In the genomic region with DNA sequence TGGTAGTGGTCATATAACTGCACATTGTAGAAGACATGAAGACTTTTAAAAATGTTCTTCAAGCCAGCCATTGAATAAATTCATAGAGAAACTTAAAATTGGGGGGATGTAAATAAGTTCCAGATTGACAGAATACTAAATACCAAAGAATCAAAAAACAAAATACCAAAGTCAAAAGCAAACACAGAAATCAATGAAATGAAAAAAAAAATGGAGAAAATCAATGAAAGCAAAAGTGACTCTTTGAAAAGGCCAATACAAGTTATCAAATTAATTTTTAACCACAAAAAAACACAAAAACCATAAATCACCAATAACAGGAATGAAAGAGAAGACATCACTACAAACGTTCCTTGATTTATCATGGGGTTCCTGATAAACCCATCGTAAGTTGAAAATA, we compare ENCODE assay signal across 37 cellular contexts.
"Had no signal": no experiment of that assay in that cellular context is flagged by ENCODE, and none has a peak within 500 bp of the region (broad histone marks: within the 10 kb centered on the region; RNA-seq: fewer than 3 reads in every experiment).

No MANE protein-coding gene starts in this region.

- H3K9me3 ChIP-seq: ascending aorta had no signal

- H3K4me3 ChIP-seq: ascending aorta, cardiac muscle cell had no signal

- H3K27ac Mint-ChIP-seq: activated B cell treated with CpG ODN at 0.5 μM for 24 hours; activated CD4-positive, alpha-beta memory T cell treated with anti-CD3 and anti-CD28 coated beads, Interleukin-2, amount 10 ng/mL, durations not matched to agents 7 days and 5 days; activated CD4-positive, alpha-beta T cell treated with anti-CD3 and anti-CD28 coated beads for 36 hours; activated CD4-positive, alpha-beta T cell treated with anti-CD3 and anti-CD28 coated beads, Interleukin-2, amount 10 ng/mL, durations not matched to agents 7 days and 5 days; activated CD8-positive, alpha-beta memory T cell treated with anti-CD3 and anti-CD28 coated beads, Interleukin-2, amount 10 ng/mL, durations not matched to agents 7 days and 5 days; activated CD8-positive, alpha-beta T cell treated with anti-CD3 and anti-CD28 coated beads, Interleukin-2, amount 10 ng/mL, durations not matched to agents 7 days and 5 days; activated naive CD4-positive, alpha-beta T cell treated with anti-CD3 and anti-CD28 coated beads, Interleukin-2, amount 10 ng/mL, durations not matched to agents 7 days and 5 days; activated naive CD4-positive, alpha-beta T cell treated with anti-CD3 and anti-CD28 coated beads, Interleukin-2, amount 50 U/mL, for 24 hours; activated naive CD8-positive, alpha-beta T cell; activated naive CD8-positive, alpha-beta T cell treated with anti-CD3 and anti-CD28 coated beads, Interleukin-2, amount 10 ng/mL, durations not matched to agents 7 days and 5 days; activated naive CD8-positive, alpha-beta T cell treated with anti-CD3 and anti-CD28 coated beads, Interleukin-2, amount 50 U/mL, for 24 hours; activated T-cell treated with anti-CD3 and anti-CD28 coated beads, Interleukin-2, amount 50 U/mL, for 24 hours; activated T-helper 2 cell treated with anti-CD3 and anti-CD28 coated beads, Interferon-gamma antibody, Interleukin-2, Interleukin-4, amounts not matched to agents 10 μg/mL and 5 μg/mL and 100 μg/mL, durations not matched to agents 14 hours and 24 hours and 36 hours; brain; T-helper 1 cell treated with Interleukin-12 subunit alpha and Interleukin-12 subunit beta and Interleukin-4 antibody, amounts not matched to agents 30 μg/mL and 1 μg/mL, for 36 hours; T-helper 2 cell treated with Interferon-gamma antibody and Interleukin-4, amounts not matched to agents 5 μg/mL and 100 μg/mL, for 36 hours had no signal

- H3K27me3 Mint-ChIP-seq: activated B cell treated with CpG ODN at 0.5 μM for 24 hours; activated CD4-positive, alpha-beta memory T cell treated with anti-CD3 and anti-CD28 coated beads, Interleukin-2, amount 10 ng/mL, durations not matched to agents 7 days and 5 days; activated CD4-positive, alpha-beta T cell treated with anti-CD3 and anti-CD28 coated beads for 36 hours; activated CD4-positive, alpha-beta T cell treated with anti-CD3 and anti-CD28 coated beads, Interleukin-2, amount 10 ng/mL, durations not matched to agents 7 days and 5 days; activated CD8-positive, alpha-beta memory T cell treated with anti-CD3 and anti-CD28 coated beads, Interleukin-2, amount 10 ng/mL, durations not matched to agents 7 days and 5 days; activated naive CD4-positive, alpha-beta T cell treated with anti-CD3 and anti-CD28 coated beads, Interleukin-2, amount 10 ng/mL, durations not matched to agents 7 days and 5 days; activated naive CD4-positive, alpha-beta T cell treated with anti-CD3 and anti-CD28 coated beads, Interleukin-2, amount 50 U/mL, for 24 hours; activated naive CD8-positive, alpha-beta T cell; activated naive CD8-positive, alpha-beta T cell treated with anti-CD3 and anti-CD28 coated beads, Interleukin-2, amount 10 ng/mL, durations not matched to agents 7 days and 5 days; activated naive CD8-positive, alpha-beta T cell treated with anti-CD3 and anti-CD28 coated beads, Interleukin-2, amount 50 U/mL, for 24 hours; activated T-cell treated with anti-CD3 and anti-CD28 coated beads, Interleukin-2, amount 50 U/mL, for 24 hours; brain; central memory CD8-positive, alpha-beta T cell had no signal

- H3K4me3 Mint-ChIP-seq: activated B cell treated with CpG ODN at 0.5 μM for 24 hours; activated CD4-positive, alpha-beta memory T cell treated with anti-CD3 and anti-CD28 coated beads, Interleukin-2, amount 10 ng/mL, durations not matched to agents 7 days and 5 days; activated CD4-positive, alpha-beta T cell treated with anti-CD3 and anti-CD28 coated beads for 36 hours; activated CD4-positive, alpha-beta T cell treated with anti-CD3 and anti-CD28 coated beads, Interleukin-2, amount 10 ng/mL, durations not matched to agents 7 days and 5 days; activated CD8-positive, alpha-beta memory T cell treated with anti-CD3 and anti-CD28 coated beads, Interleukin-2, amount 10 ng/mL, durations not matched to agents 7 days and 5 days; activated CD8-positive, alpha-beta T cell treated with anti-CD3 and anti-CD28 coated beads, Interleukin-2, amount 10 ng/mL, durations not matched to agents 7 days and 5 days; activated naive CD4-positive, alpha-beta T cell treated with anti-CD3 and anti-CD28 coated beads, Interleukin-2, amount 10 ng/mL, durations not matched to agents 7 days and 5 days; activated naive CD4-positive, alpha-beta T cell treated with anti-CD3 and anti-CD28 coated beads, Interleukin-2, amount 50 U/mL, for 24 hours; activated naive CD8-positive, alpha-beta T cell; activated naive CD8-positive, alpha-beta T cell treated with anti-CD3 and anti-CD28 coated beads, Interleukin-2, amount 10 ng/mL, durations not matched to agents 7 days and 5 days; activated naive CD8-positive, alpha-beta T cell treated with anti-CD3 and anti-CD28 coated beads, Interleukin-2, amount 50 U/mL, for 24 hours; activated T-cell treated with anti-CD3 and anti-CD28 coated beads, Interleukin-2, amount 50 U/mL, for 24 hours; brain; central memory CD8-positive, alpha-beta T cell; T-helper 1 cell treated with Interleukin-12 subunit alpha and Interleukin-12 subunit beta and Interleukin-4 antibody, amounts not matched to agents 30 μg/mL and 1 μg/mL, for 36 hours; T-helper 2 cell treated with Interferon-gamma antibody and Interleukin-4, amounts not matched to agents 5 μg/mL and 100 μg/mL, for 36 hours had no signal

- H3K27ac ChIP-seq: ascending aorta, cardiac muscle cell, VCaP had no signal

- ATAC-seq: activated CD4-positive, alpha-beta T cell treated with anti-CD3 and anti-CD28 coated beads for 36 hours; activated CD8-positive, alpha-beta memory T cell treated with anti-CD3 and anti-CD28 coated beads, Interleukin-2, amount 10 ng/mL, durations not matched to agents 7 days and 5 days; activated CD8-positive, alpha-beta T cell treated with anti-CD3 and anti-CD28 coated beads, Interleukin-2, amount 10 ng/mL, durations not matched to agents 7 days and 5 days; activated naive CD8-positive, alpha-beta T cell treated with anti-CD3 and anti-CD28 coated beads, Interleukin-2, amount 50 U/mL, for 24 hours had no signal

- H3K27me3 ChIP-seq: ascending aorta, cardiac muscle cell had no signal

- H3K4me1 Mint-ChIP-seq: activated CD4-positive, alpha-beta memory T cell treated with anti-CD3 and anti-CD28 coated beads, Interleukin-2, amount 10 ng/mL, durations not matched to agents 7 days and 5 days; activated CD4-positive, alpha-beta T cell treated with anti-CD3 and anti-CD28 coated beads for 36 hours; activated CD8-positive, alpha-beta memory T cell treated with anti-CD3 and anti-CD28 coated beads, Interleukin-2, amount 10 ng/mL, durations not matched to agents 7 days and 5 days; activated naive CD4-positive, alpha-beta T cell treated with anti-CD3 and anti-CD28 coated beads, Interleukin-2, amount 10 ng/mL, durations not matched to agents 7 days and 5 days; activated naive CD8-positive, alpha-beta T cell treated with anti-CD3 and anti-CD28 coated beads, Interleukin-2, amount 50 U/mL, for 24 hours; brain had no signal

- H3K9me3 Mint-ChIP-seq: central memory CD8-positive, alpha-beta T cell had no signal

- H3K4me1 ChIP-seq: ascending aorta had no signal

- DNase-seq: activated B cell treated with CpG ODN at 0.5 μM for 24 hours; activated CD4-positive, alpha-beta memory T cell treated with anti-CD3 and anti-CD28 coated beads, Interleukin-2, amount 10 ng/mL, durations not matched to agents 7 days and 5 days; activated CD4-positive, alpha-beta T cell treated with anti-CD3 and anti-CD28 coated beads for 1 hour; activated CD4-positive, alpha-beta T cell treated with anti-CD3 and anti-CD28 coated beads for 36 hours; activated CD4-positive, alpha-beta T cell treated with anti-CD3 and anti-CD28 coated beads for 48 hours; activated CD4-positive, alpha-beta T cell treated with anti-CD3 and anti-CD28 coated beads, Interleukin-2, amount 10 ng/mL, durations not matched to agents 7 days and 5 days; activated CD4-positive, alpha-beta T cell treated with anti-CD3 and anti-CD28 coated beads, Interleukin-2, amount 50 U/mL, for 48 hours; activated CD8-positive, alpha-beta memory T cell treated with anti-CD3 and anti-CD28 coated beads for 24 hours; activated CD8-positive, alpha-beta memory T cell treated with anti-CD3 and anti-CD28 coated beads, Interleukin-2, amount 10 ng/mL, durations not matched to agents 7 days and 5 days; activated CD8-positive, alpha-beta memory T cell treated with anti-CD3 and anti-CD28 coated beads, Interleukin-2, amount 50 U/mL, for 48 hours; activated CD8-positive, alpha-beta T cell treated with anti-CD3 and anti-CD28 coated beads, Interleukin-2, amount 10 ng/mL, durations not matched to agents 7 days and 5 days; activated effector memory CD4-positive, alpha-beta T cell treated with Interleukin-2 at 50 U/mL for 16 hours; activated gamma-delta T cell; activated naive CD4-positive, alpha-beta T cell treated with anti-CD3 and anti-CD28 coated beads, Interleukin-2, amount 10 ng/mL, durations not matched to agents 7 days and 5 days; activated naive CD4-positive, alpha-beta T cell treated with Interleukin-2 at 50 U/mL for 16 hours; activated naive CD8-positive, alpha-beta T cell treated with anti-CD3 and anti-CD28 coated beads, Interleukin-2, amount 10 ng/mL, durations not matched to agents 7 days and 5 days; activated naive CD8-positive, alpha-beta T cell treated with anti-CD3 and anti-CD28 coated beads, Interleukin-2, amount 50 U/mL, for 24 hours; activated T-cell treated with anti-CD3 and anti-CD28 coated beads, Interleukin-2, amount 50 U/mL, for 24 hours; activated T-cell treated with anti-CD3 and anti-CD28 coated beads, Interleukin-2, amount 50 U/mL, for 48 hours; amygdala; anterior cingulate cortex; caudate nucleus; cerebellar nuclear complex; T-helper 1 cell; T-helper 2 cell; T-helper 9 cell had no signal

- FAIRE-seq: bronchial epithelial cell had no signal
